27 cellular contexts compared by ENCODE assay signal in the genomic region with DNA sequence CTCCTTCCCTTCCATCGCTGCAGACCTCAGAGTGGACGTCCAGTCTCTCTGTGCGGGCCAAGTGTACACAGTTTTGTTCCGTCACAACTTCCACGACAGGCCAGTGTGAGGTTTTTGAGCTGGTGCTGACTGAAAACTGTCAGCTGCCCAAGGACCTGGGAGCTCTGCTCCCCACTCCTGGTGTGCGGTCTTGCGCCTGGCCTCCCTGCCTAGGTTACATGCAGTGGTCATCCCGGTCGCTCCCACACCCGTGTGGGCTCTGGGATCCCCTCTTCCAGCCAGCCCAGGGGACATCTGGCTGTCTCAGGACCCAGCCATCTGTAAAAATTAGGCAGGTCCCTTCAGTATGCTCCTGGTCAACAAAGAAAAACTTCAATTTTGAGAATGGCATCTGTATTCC.
"Had no signal": no experiment of that assay in that cellular context is flagged by ENCODE, and none has a peak within 500 bp of the region (broad histone marks: within the 10 kb centered on the region; RNA-seq: fewer than 3 reads in every experiment).

No MANE protein-coding gene starts in this region.

- DNase-seq: activated CD4-positive, alpha-beta T cell treated with anti-CD3 and anti-CD28 coated beads, Interleukin-2, amount 10 ng/mL, durations not matched to agents 7 days and 5 days; activated CD8-positive, alpha-beta memory T cell treated with anti-CD3 and anti-CD28 coated beads, Interleukin-2, amount 10 ng/mL, durations not matched to agents 7 days and 5 days; activated CD8-positive, alpha-beta T cell treated with anti-CD3 and anti-CD28 coated beads, Interleukin-2, amount 10 ng/mL, durations not matched to agents 7 days and 5 days; activated naive CD4-positive, alpha-beta T cell; adrenal gland; aorta; cerebellar nuclear complex; colonic mucosa; effector memory CD4-positive, alpha-beta T cell; islet precursor cell; left cardiac atrium; midbrain; naive thymus-derived CD4-positive, alpha-beta T cell; stimulated activated CD4-positive, alpha-beta T cell treated with anti-CD3 and anti-CD28 coated beads, Interleukin-2, amount 100 ng/mL, for 24 hours; stimulated activated naive B cell treated with anti-CD40 and anti-IgM and Interleukin-4, amounts not matched to agents 10 μg/mL and 1 μg/mL and 100 μg/mL, for 72 hours; T-helper 9 cell; transverse colon; uterus had no signal

- ATAC-seq: activated CD8-positive, alpha-beta memory T cell treated with anti-CD3 and anti-CD28 coated beads, Interleukin-2, amount 10 ng/mL, durations not matched to agents 7 days and 5 days; activated CD8-positive, alpha-beta T cell treated with anti-CD3 and anti-CD28 coated beads, Interleukin-2, amount 10 ng/mL, durations not matched to agents 7 days and 5 days; left cardiac atrium; naive thymus-derived CD4-positive, alpha-beta T cell; right cardiac atrium had no signal

- H3K36me3 ChIP-seq: adrenal gland, cardiac muscle cell, colonic mucosa, suprapubic skin, transverse colon, uterus had no signal

- H3K9me3 Mint-ChIP-seq: neural crest cell had no signal

- H3K4me3 Mint-ChIP-seq: activated CD4-positive, alpha-beta T cell treated with anti-CD3 and anti-CD28 coated beads, Interleukin-2, amount 10 ng/mL, durations not matched to agents 7 days and 5 days; activated CD8-positive, alpha-beta memory T cell treated with anti-CD3 and anti-CD28 coated beads, Interleukin-2, amount 10 ng/mL, durations not matched to agents 7 days and 5 days; activated CD8-positive, alpha-beta T cell treated with anti-CD3 and anti-CD28 coated beads, Interleukin-2, amount 10 ng/mL, durations not matched to agents 7 days and 5 days; activated naive CD8-positive, alpha-beta T cell treated with anti-CD3 and anti-CD28 coated beads for 36 hours; brain; neural crest cell; stimulated activated naive B cell treated with anti-CD40 and anti-IgM and Interleukin-4, amounts not matched to agents 10 μg/mL and 1 μg/mL and 100 μg/mL, for 72 hours; T-helper 1 cell treated with Interleukin-12 subunit alpha and Interleukin-12 subunit beta and Interleukin-4 antibody, amounts not matched to agents 30 μg/mL and 1 μg/mL, for 36 hours had no signal

- H3K9me3 ChIP-seq: adrenal gland, colonic mucosa, suprapubic skin, transverse colon, uterus had no signal

- H3K4me3 ChIP-seq: adrenal gland, cardiac muscle cell, colonic mucosa, dorsolateral prefrontal cortex, suprapubic skin, transverse colon, uterus had no signal

- H3K27me3 Mint-ChIP-seq: activated CD4-positive, alpha-beta T cell treated with anti-CD3 and anti-CD28 coated beads, Interleukin-2, amount 10 ng/mL, durations not matched to agents 7 days and 5 days; activated CD8-positive, alpha-beta memory T cell treated with anti-CD3 and anti-CD28 coated beads, Interleukin-2, amount 10 ng/mL, durations not matched to agents 7 days and 5 days; activated naive CD8-positive, alpha-beta T cell treated with anti-CD3 and anti-CD28 coated beads for 36 hours; brain had no signal

- H3K27ac Mint-ChIP-seq: activated CD4-positive, alpha-beta T cell treated with anti-CD3 and anti-CD28 coated beads, Interleukin-2, amount 10 ng/mL, durations not matched to agents 7 days and 5 days; activated CD8-positive, alpha-beta memory T cell treated with anti-CD3 and anti-CD28 coated beads, Interleukin-2, amount 10 ng/mL, durations not matched to agents 7 days and 5 days; activated CD8-positive, alpha-beta T cell treated with anti-CD3 and anti-CD28 coated beads, Interleukin-2, amount 10 ng/mL, durations not matched to agents 7 days and 5 days; stimulated activated naive B cell treated with anti-CD40 and anti-IgM and Interleukin-4, amounts not matched to agents 10 μg/mL and 1 μg/mL and 100 μg/mL, for 72 hours; T-helper 1 cell treated with Interleukin-12 subunit alpha and Interleukin-12 subunit beta and Interleukin-4 antibody, amounts not matched to agents 30 μg/mL and 1 μg/mL, for 36 hours had no signal

- H3K4me1 ChIP-seq: colonic mucosa had no signal

- H3K27ac ChIP-seq: adrenal gland, cardiac muscle cell, colonic mucosa, dorsolateral prefrontal cortex, suprapubic skin, transverse colon, VCaP had no signal

- H3K27me3 ChIP-seq: adrenal gland, cardiac muscle cell, colonic mucosa, dorsolateral prefrontal cortex, suprapubic skin, transverse colon, uterus had no signal

- H3K36me3 Mint-ChIP-seq: activated CD8-positive, alpha-beta memory T cell treated with anti-CD3 and anti-CD28 coated beads, Interleukin-2, amount 10 ng/mL, durations not matched to agents 7 days and 5 days; brain; naive thymus-derived CD4-positive, alpha-beta T cell had no signal
